Comparison of ENCODE assay signal across 33 cellular contexts in genomic region chr1:192070213-192070612, GRCh38.
"Had no signal": no experiment of that assay in that cellular context is flagged by ENCODE, and none has a peak within 500 bp of the region (broad histone marks: within the 10 kb centered on the region; RNA-seq: fewer than 3 reads in every experiment).

No MANE protein-coding gene starts in this region.

- FAIRE-seq: RCC 7860 had no signal

- H3K4me2 ChIP-seq: PC-9 had no signal

- H3K27me3 ChIP-seq: MG63, SJCRH30 had no signal

- ATAC-seq: Panc1, Right ventricle myocardium inferior, SK-N-SH treated with all-trans-retinoic acid at 6 μM for 48 hours, T-cell had no signal

- H3K4me3 ChIP-seq: MG63, PC-9, SJCRH30, SK-N-MC had no signal

- H3K9me3 ChIP-seq: MG63, SJCRH30 had no signal

- DNase-seq: MG63, NCI-H1048, NCI-H1092 treated with DMSO at 0.1 percent for 48 hours, NCI-H1105 treated with DMSO at 0.1 percent for 48 hours, NCI-H1417, NCI-H1436, NCI-H146, NCI-H1694, NCI-H187, NCI-H1930, NCI-H2029 treated with DMSO at 0.1 percent for 48 hours, NCI-H2081 treated with DMSO at 0.1 percent for 48 hours, NCI-H2107, NCI-H2171, NCI-H226, NCI-H446 treated with DMSO at 0.1 percent for 48 hours, NCI-H510A, NCI-H524, NCI-H526, NCI-H69, NCI-H748 treated with DMSO at 0.1 percent for 48 hours, NCI-H82, PC-9, SHP77, SIG-M5, SJCRH30, T-cell had no signal

- H3K36me3 ChIP-seq: MG63, SJCRH30 had no signal

- H2AFZ ChIP-seq: PC-9 had no signal

- H3K4me1 ChIP-seq: SJCRH30 had no signal

- H3K27ac ChIP-seq: PC-9, RWPE1, SJCRH30, SK-N-MC had no signal
